Comparison of ENCODE assay signal across 12 cellular contexts in genomic region chr6:152117156-152118129, GRCh38.
DNase-seq lines count a peak whose midpoint lies in the region; ATAC-seq and TF ChIP-seq lines count a peak whose summit lies in the region.
"Had no signal": no experiment of that assay in that cellular context is flagged by ENCODE, and none has a peak within 500 bp of the region (broad histone marks: within the 10 kb centered on the region; RNA-seq: fewer than 3 reads in every experiment).

No MANE protein-coding gene starts in this region.

- peaks cover 3% of the 10 kb centered on the region for H3K27me3 Mint-ChIP-seq in nephron (ENCODE audit: low read depth)
- H3K27me3 Mint-ChIP-seq in type B pancreatic cell: no peaks in the 10 kb centered on the region

- H3K4me1 Mint-ChIP-seq in nephron (peaks cover 34% of the 10 kb centered on the region), type B pancreatic cell (ENCODE audit: unreplicated experiment) (peaks cover 11% of the 10 kb centered on the region)

- TF ChIP-seq CTCF in nephron (IDR thresholded peaks at IDR 0.05; ENCODE audit: unreplicated experiment in 3 of 3) (no peak), type B pancreatic cell (conservative IDR thresholded peaks at IDR 0.05) (no peak)

- H3K36me3 Mint-ChIP-seq in nephron (ENCODE audit: low read depth) (peaks cover 34% of the 10 kb centered on the region), type B pancreatic cell (peaks cover 10% of the 10 kb centered on the region)

- H3K4me3 Mint-ChIP-seq in nephron (no peak overlapping the region), type B pancreatic cell (no peak overlapping the region)
- H3K4me3 Mint-ChIP-seq: activated T-helper 1 cell treated with anti-CD3 and anti-CD28 coated beads, Interleukin-12 subunit alpha, Interleukin-12 subunit beta, Interleukin-2, Interleukin-4 antibody, amounts not matched to agents 30 ng/mL and 10 ng/mL and 1 ng/mL, durations not matched to agents 14 hours and 24 hours and 36 hours had no signal

- H3K9me3 Mint-ChIP-seq in nephron (no peaks in the 10 kb centered on the region), type B pancreatic cell (no peaks in the 10 kb centered on the region)
- H3K9me3 Mint-ChIP-seq: activated T-helper 1 cell treated with anti-CD3 and anti-CD28 coated beads, Interleukin-12 subunit alpha, Interleukin-12 subunit beta, Interleukin-2, Interleukin-4 antibody, amounts not matched to agents 30 ng/mL and 10 ng/mL and 1 ng/mL, durations not matched to agents 14 hours and 24 hours and 36 hours had no signal

- H3K27ac Mint-ChIP-seq in nephron (peak overlapping the region in 2 of 3 experiments; percentile 41 to 49), type B pancreatic cell (no peak overlapping the region)
- H3K27ac Mint-ChIP-seq: activated T-helper 1 cell treated with anti-CD3 and anti-CD28 coated beads, Interleukin-12 subunit alpha, Interleukin-12 subunit beta, Interleukin-2, Interleukin-4 antibody, amounts not matched to agents 30 ng/mL and 10 ng/mL and 1 ng/mL, durations not matched to agents 14 hours and 24 hours and 36 hours had no signal

- ATAC-seq in GM18909 (IDR thresholded peaks at IDR 0.05; ENCODE audit: poor library complexity, unreplicated experiment): peak; percentile 75
- peak; percentile 68 for ATAC-seq in GM21825 (IDR thresholded peaks at IDR 0.05; ENCODE audit: unreplicated experiment)
- peak; percentile 93 for ATAC-seq in HG03565 (IDR thresholded peaks at IDR 0.05; ENCODE audit: unreplicated experiment)

- no peak for DNase-seq in NCI-H2081 treated with DMSO at 0.1 percent for 48 hours (lab: John Stamatoyannopoulos, UW)
- no peak for DNase-seq in LoVo (ENCODE audit: low spot score)
- no peak for DNase-seq in type B pancreatic cell (ENCODE audit: extremely low spot score, unreplicated experiment)
- DNase-seq in NCI-H446 treated with DMSO at 0.1 percent for 48 hours (lab: John Stamatoyannopoulos, UW): no peak
- DNase-seq: DND-41; right lobe of liver; stimulated activated naive CD4-positive, alpha-beta T cell treated with Interleukin-2 at 50 U/mL for 16 hours had no signal
